ENCODE assay signal across 18 cellular contexts in the genomic region with DNA sequence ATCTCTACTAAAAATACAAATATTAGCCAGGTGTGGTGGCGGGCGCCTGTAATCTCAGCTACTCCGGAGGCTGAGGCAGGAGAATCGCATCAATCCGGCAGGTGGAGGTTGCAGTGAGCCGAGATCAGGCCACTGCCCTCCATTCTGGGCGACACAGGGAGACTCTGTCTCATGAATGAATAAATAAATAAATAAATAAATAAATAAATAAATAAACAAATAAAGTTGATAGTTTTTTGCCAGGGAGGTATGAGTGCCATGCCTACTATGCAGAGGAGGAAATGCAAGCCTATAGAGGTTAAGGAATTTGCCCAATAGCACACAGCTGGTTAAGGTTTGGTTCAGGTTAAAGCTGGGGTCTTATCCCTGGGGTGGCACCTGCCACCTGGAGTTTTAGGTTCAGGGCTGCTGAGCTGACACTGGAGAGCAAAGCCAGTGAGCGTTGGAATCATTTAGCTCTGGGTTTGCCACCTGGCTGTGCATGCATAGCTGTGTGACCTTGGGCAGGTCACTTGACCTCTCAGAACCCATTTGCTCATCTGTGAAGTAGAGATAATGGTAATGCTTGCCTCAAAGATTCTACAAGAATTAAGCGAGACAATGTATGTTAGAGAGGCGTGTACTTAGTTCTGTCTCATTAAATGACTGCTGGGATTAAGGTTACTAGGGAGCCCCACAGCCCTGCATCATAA. TPM values are rescaled to one million over a fixed set of nuclear protein-coding genes. Genes with fewer than 3 reads are reported as not detected.
DNase-seq lines count a peak whose midpoint lies in the region; ATAC-seq and TF ChIP-seq lines count a peak whose summit lies in the region.
"Had no signal": no experiment of that assay in that cellular context is flagged by ENCODE, and none has a peak within 500 bp of the region (broad histone marks: within the 10 kb centered on the region; RNA-seq: fewer than 3 reads in every experiment).

No MANE protein-coding gene starts in this region.

- H3K4me1 Mint-ChIP-seq in T-helper 17 cell (peaks cover 10% of the 10 kb centered on the region), neural crest cell (peaks cover 33% of the 10 kb centered on the region), HFFc6 (ENCODE audit: low read depth) (peaks cover 15% of the 10 kb centered on the region)

- ATAC-seq in T-helper 17 cell (no peak), HG03432 (IDR thresholded peaks at IDR 0.05; ENCODE audit: unreplicated experiment) (no peak)

- H4K20me1 ChIP-seq in BLaER1 = no peaks in the 10 kb centered on the region

- H3K4me1 ChIP-seq in BLaER1 = peaks cover 59% of the 10 kb centered on the region

- TF ChIP-seq CTCF in neural crest cell (conservative IDR thresholded peaks at IDR 0.05) = no peak
- TF ChIP-seq CTCF in HFFc6 (IDR thresholded peaks at IDR 0.05) = no peak

- H3K9me3 Mint-ChIP-seq in neural crest cell (peaks cover 2% of the 10 kb centered on the region), HFFc6 (no peaks in the 10 kb centered on the region)
- H3K9me3 Mint-ChIP-seq: CD8-positive, alpha-beta T cell; H9 had no signal

- H3K4me2 ChIP-seq in BLaER1 = peak overlapping the region; percentile 3; the same call in 1 of the 2 replicates
- H3K4me2 ChIP-seq: KMS-11 had no signal

- no peak overlapping the region for H3K9ac ChIP-seq in BLaER1
- H3K9ac ChIP-seq: KMS-11 had no signal

- peaks cover 32% of the 10 kb centered on the region; the same call in 1 of the 2 replicates for H3K27me3 ChIP-seq in BLaER1

- no peaks in the 10 kb centered on the region for H3K36me3 ChIP-seq in BLaER1

- H3K27ac ChIP-seq in BLaER1 (no peak overlapping the region), substantia nigra (ENCODE audit: low read depth, low read length, poor library complexity, severe bottlenecking) (no peak overlapping the region)
- H3K27ac ChIP-seq: BLaER1 treated with 17β-estradiol and CSF1 and Interleukin-3, amounts not matched to agents 10 nM and 100 nM; KMS-11 had no signal

- H3K4me3 ChIP-seq in BLaER1 = no peak overlapping the region
- H3K4me3 ChIP-seq: GM12878 had no signal

- H3K9me3 ChIP-seq in BLaER1 = no peaks in the 10 kb centered on the region
- H3K9me3 ChIP-seq in T-helper 17 cell (ENCODE audit: control insufficient read depth, low read length, poor library complexity, severe bottlenecking) = no peaks in the 10 kb centered on the region
- H3K9me3 ChIP-seq: BLaER1 treated with 17β-estradiol and CSF1 and Interleukin-3, amounts not matched to agents 10 nM and 100 nM had no signal

- H3K4me3 Mint-ChIP-seq in T-helper 17 cell = no peak overlapping the region
- peak overlapping the region; percentile 23 for H3K4me3 Mint-ChIP-seq in neural crest cell
- H3K4me3 Mint-ChIP-seq in HFFc6 = no peak overlapping the region

- H3K27me3 Mint-ChIP-seq in T-helper 17 cell (peaks cover 11% of the 10 kb centered on the region), neural crest cell (ENCODE audit: low read depth) (peaks cover 13% of the 10 kb centered on the region), HFFc6 (ENCODE audit: insufficient read depth) (peaks cover 2% of the 10 kb centered on the region)

- H3K36me3 Mint-ChIP-seq in T-helper 17 cell (ENCODE audit: low read depth) (peaks cover 5% of the 10 kb centered on the region), neural crest cell (ENCODE audit: low read depth) (peaks cover 4% of the 10 kb centered on the region), HFFc6 (ENCODE audit: low read depth) (no peaks in the 10 kb centered on the region)
- H3K36me3 Mint-ChIP-seq: CD8-positive, alpha-beta T cell had no signal

- H3K27ac Mint-ChIP-seq in T-helper 17 cell (peak overlapping the region; percentile 24), neural crest cell (ENCODE audit: unreplicated experiment) (no peak overlapping the region), HFFc6 (no peak overlapping the region)
- H3K27ac Mint-ChIP-seq: CD8-positive, alpha-beta T cell; H9 had no signal

- no peak for DNase-seq in T-helper 17 cell
- DNase-seq in neural crest cell (ENCODE audit: low read depth, low spot score) = no peak
- no peak for DNase-seq in anterior cingulate cortex (lab: John Stamatoyannopoulos, UW)
- DNase-seq in HFFc6 = no peak
- DNase-seq in substantia nigra (lab: John Stamatoyannopoulos, UW) = no peak
- DNase-seq: AML-193; Calu3; CD8-positive, alpha-beta T cell; DND-41; EL; GOT3; H9 had no signal

RNA-seq across cellular contexts. Expression of gene OTOA, which starts 1.2 kb away (rescaled TPM):
- total RNA-seq in T-helper 17 cell (under 1 TPM; 0.10 to 0.16 TPM), neural crest cell (0.21 and 0.34 TPM in 2 replicates)
- not detected for total RNA-seq in HFFc6 (2021; fragmentation: NEBNext Ultra II Directional; extraction: Animal tissue kit (Norgen Biotek cat#: 25700))

RNA-seq across cellular contexts. Expression of gene IGSF6, which starts 12.5 kb away (rescaled TPM):
- total RNA-seq in T-helper 17 cell (1 to 10 TPM in 1 of 2 donors, under 1 TPM in 1; 0.39 to 1.6 TPM), neural crest cell (not detected in 2 replicates)
- not detected for total RNA-seq in HFFc6 (2021; fragmentation: NEBNext Ultra II Directional; extraction: Animal tissue kit (Norgen Biotek cat#: 25700))
- total RNA-seq: Calu3, G401, H9 had no signal
